23 cellular contexts compared by ENCODE assay signal in genomic region chr12:102462386-102462785, GRCh38. TPM values are rescaled to one million over a fixed set of nuclear protein-coding genes. Genes with fewer than 3 reads are reported as not detected.
DNase-seq lines count a peak whose midpoint lies in the region; ATAC-seq and TF ChIP-seq lines count a peak whose summit lies in the region.
"Had no signal": no experiment of that assay in that cellular context is flagged by ENCODE, and none has a peak within 500 bp of the region (broad histone marks: within the 10 kb centered on the region; RNA-seq: fewer than 3 reads in every experiment).

No MANE protein-coding gene starts in this region.

- H2BK20ac ChIP-seq in IMR-90 (ENCODE audit: low read depth, low read length) = peak overlapping the region; percentile 6; the same call in 1 of the 2 replicates

- no peak overlapping the region for H3K56ac ChIP-seq in IMR-90 (ENCODE audit: extremely low read depth, insufficient read depth, low read length)

- H3K9ac ChIP-seq in IMR-90 (ENCODE audit: low read depth, low read length) (no peak overlapping the region), subcutaneous abdominal adipose tissue (ENCODE audit: low read length in 5 of 5) (no peak overlapping the region)

- H2AK5ac ChIP-seq in IMR-90 (ENCODE audit: low read depth, low read length) = 0 out of 2 replicates have a peak overlapping the region, but pooled peaks have one; percentile 9

- peak overlapping the region; percentile 25; the same call in 1 of the 3 replicates for H2BK15ac ChIP-seq in IMR-90 (ENCODE audit: low read depth, low read length)

- H3K27ac ChIP-seq in left ventricle myocardium inferior (replicated peaks) (peak overlapping the region; percentile 55), IMR-90 (ENCODE audit: insufficient read depth, low read length) (no peak overlapping the region), subcutaneous abdominal adipose tissue (ENCODE audit: low read depth, low read length) (peak overlapping the region; percentile 74)
- H3K27ac ChIP-seq: C4-2B, HL-60, SK-N-MC had no signal

- H3K23ac ChIP-seq in IMR-90 (ENCODE audit: low read depth, low read length) = no peak overlapping the region

- intact Hi-C loops in left ventricle myocardium inferior (cut with micrococcal nuclease) = no loop called here
- intact Hi-C loops in left ventricle myocardium superior (cut with micrococcal nuclease) = no loop called here
- intact Hi-C loops in IMR-90 (cut with micrococcal nuclease) = no loop called here

- no peaks in the 10 kb centered on the region for H4K20me1 ChIP-seq in IMR-90 (ENCODE audit: insufficient read depth, low read length)

- H3K14ac ChIP-seq in IMR-90 (replicated peaks; ENCODE audit: low read depth, low read length) = no peak overlapping the region

- TF ChIP-seq RAD21 in IMR-90 (IDR thresholded peaks at IDR 0.05; ENCODE audit: low read length) = no peak

- POLR2A ChIA-PET in IMR-90 (lab: Charles Lee; ENCODE audit: unreplicated experiment) = no interaction called here

- no peak overlapping the region for H3K4me3 ChIP-seq in left ventricle myocardium inferior
- no peak overlapping the region for H3K4me3 ChIP-seq in IMR-90 (ENCODE audit: insufficient read depth, low read depth, low read length)
- no peak overlapping the region for H3K4me3 ChIP-seq in fibroblast of the aortic adventitia (ENCODE audit: low read depth, low read length)
- H3K4me3 ChIP-seq in subcutaneous abdominal adipose tissue (ENCODE audit: low read depth in 1 of 5, low read length in 5 of 5) = no peak overlapping the region
- H3K4me3 ChIP-seq: SK-N-MC had no signal

- TF ChIP-seq CTCF in left ventricle myocardium inferior (IDR thresholded peaks at IDR 0.05; ENCODE audit: borderline replicate concordance) (no peak), IMR-90 (conservative IDR thresholded peaks at IDR 0.05; ENCODE audit: low read depth, low read length) (no peak), fibroblast of the aortic adventitia (IDR thresholded peaks at IDR 0.05; ENCODE audit: insufficient read depth, low read length) (no peak)

- no peak for DNase-seq in left ventricle myocardium inferior
- no peak for DNase-seq in left ventricle myocardium superior
- DNase-seq in IMR-90 = no peak
- DNase-seq in fibroblast of the aortic adventitia (ENCODE audit: low read depth) = peak; percentile 57
- DNase-seq in mucosa of gallbladder (ENCODE audit: low spot score) = no peak
- DNase-seq in C1 segment of cervical spinal cord (lab: John Stamatoyannopoulos, UW) = no peak
- DNase-seq: DMS79 treated with DMSO at 0.1 percent for 48 hours, Karpas-422, MM.1S, NCI-H1092 treated with DMSO at 0.1 percent for 48 hours, NCI-H1694, NCI-H2107, NCI-H510A, NCI-H748 treated with DMSO at 0.1 percent for 48 hours, SHP77 had no signal

- H4K5ac ChIP-seq in IMR-90 (ENCODE audit: low read depth, low read length) = peak overlapping the region; percentile 48; the same call in 1 of the 2 replicates

- TF ChIP-seq POLR2A in IMR-90 (IDR thresholded peaks at IDR 0.05; ENCODE audit: low read depth, low read length) = no peak

- no TSS peak for BruUV-seq in IMR-90 (replicated peaks; lab: Mats Ljungman, UMichigan)

- H2AK9ac ChIP-seq in IMR-90 (replicated peaks; ENCODE audit: low read depth, low read length, poor library complexity) = no peak overlapping the region

- H3K27me3 ChIP-seq in left ventricle myocardium inferior (ENCODE audit: low read depth) (no peaks in the 10 kb centered on the region), IMR-90 (ENCODE audit: control insufficient read depth, insufficient read depth, low read length) (no peaks in the 10 kb centered on the region), subcutaneous abdominal adipose tissue (ENCODE audit: control insufficient read depth in 5 of 5, insufficient read depth in 4 of 5, low read length in 5 of 5) (no peaks in the 10 kb centered on the region)

- H3K4me1 ChIP-seq in left ventricle myocardium inferior (no peaks in the 10 kb centered on the region), IMR-90 (ENCODE audit: control insufficient read depth, insufficient read depth, low read length) (peaks cover 14% of the 10 kb centered on the region), subcutaneous abdominal adipose tissue (ENCODE audit: control insufficient read depth in 5 of 5, insufficient read depth in 5 of 5, low read length in 5 of 5) (peaks cover 0 to 53% (median 38%) of the 10 kb centered on the region in 5 donors)

- H3K4me2 ChIP-seq in IMR-90 (ENCODE audit: low read depth, low read length) = no peak overlapping the region

- H3K9me1 ChIP-seq in IMR-90 (ENCODE audit: insufficient read depth, low read length) = no peaks in the 10 kb centered on the region

- no CpG with 5 or more reads among the region's 1 CpG for WGBS in IMR-90 (ENCODE audit: extremely low coverage in 2 of 2, insufficient read length in 1 of 2), 2 experiments

- H3K18ac ChIP-seq in IMR-90 (ENCODE audit: low read depth, low read length) = peak overlapping the region; percentile 81; the same call in 1 of the 2 replicates

- in situ Hi-C loops in IMR-90 (cut with MboI; ENCODE audit: low sequenced_read_pairs) = no loop called here

- no peak overlapping the region for H3K4ac ChIP-seq in IMR-90 (ENCODE audit: low read depth, low read length)

- ATAC-seq in left ventricle myocardium superior (no peak), IMR-90 (ENCODE audit: low read depth) (no peak), HG02981 (IDR thresholded peaks at IDR 0.05; ENCODE audit: unreplicated experiment) (no peak)

- no peak overlapping the region for H2AFZ ChIP-seq in IMR-90 (replicated peaks; ENCODE audit: low read length, poor library complexity)

- H3K79me1 ChIP-seq in IMR-90 (ENCODE audit: low read depth in 1 of 2, low read length in 2 of 2) = no peaks in the 10 kb centered on the region

- H4K91ac ChIP-seq in IMR-90 (ENCODE audit: insufficient read depth, low read depth, low read length) = no peak overlapping the region

- dilution Hi-C loops in IMR-90 (cut with HindIII; ENCODE audit: low sequenced_read_pairs, unreplicated experiment) = no loop called here

- peak overlapping the region; percentile 50 for H2BK5ac ChIP-seq in IMR-90 (ENCODE audit: low read depth, low read length, poor library complexity, severe bottlenecking)

- H3K9me3 ChIP-seq in left ventricle myocardium inferior (replicated peaks) = no peaks in the 10 kb centered on the region
- no peaks in the 10 kb centered on the region for H3K9me3 ChIP-seq in IMR-90 (ENCODE audit: control insufficient read depth, insufficient read depth, low read length)
- H3K9me3 ChIP-seq in subcutaneous abdominal adipose tissue (ENCODE audit: control insufficient read depth in 5 of 5, low read length in 5 of 5) = no peaks in the 10 kb centered on the region

- H4K8ac ChIP-seq in IMR-90 (ENCODE audit: low read depth in 2 of 2, low read length in 2 of 2) = no peak overlapping the region

- peak overlapping the region; percentile 25; the same call in 1 of the 2 replicates for H2BK120ac ChIP-seq in IMR-90 (ENCODE audit: low read depth, low read length)

- CTCF ChIA-PET in IMR-90 (lab: Yijun Ruan, JAX) = interaction anchor here (0.6 kb wide), 1 partner anchor 64 kb away, joined by 3 read pairs; no protein-coding TSS in a partner anchor

- H3K36me3 ChIP-seq in left ventricle myocardium inferior (no peaks in the 10 kb centered on the region), IMR-90 (ENCODE audit: control insufficient read depth, insufficient read depth, low read length) (no peaks in the 10 kb centered on the region), subcutaneous abdominal adipose tissue (ENCODE audit: control insufficient read depth in 5 of 5, insufficient read depth in 5 of 5, low read length in 5 of 5) (peaks cover 0 to 13% (median 7%) of the 10 kb centered on the region in 5 donors)

TF ChIP-seq in IMR-90, 13 proteins besides CTCF, POLR2A, EP300 and RAD21 (continues in another document):
- TF ChIP-seq MAZ (IDR thresholded peaks at IDR 0.05; ENCODE audit: borderline replicate concordance, low read depth, low read length) (no peak), RCOR1 (IDR thresholded peaks at IDR 0.05; ENCODE audit: insufficient replicate concordance, low read length) (no peak), CEBPB (IDR thresholded peaks at IDR 0.05; ENCODE audit: low read depth, low read length) (no peak), RFX5 (IDR thresholded peaks at IDR 0.05; ENCODE audit: low read depth, low read length) (no peak), NFE2L2 (IDR thresholded peaks at IDR 0.05; ENCODE audit: low read depth, low read length) (no peak), USF2 (IDR thresholded peaks at IDR 0.05; ENCODE audit: low read depth, low read length) (no peak), SMC3 (IDR thresholded peaks at IDR 0.05; ENCODE audit: low read depth, low read length) (no peak), FOS (IDR thresholded peaks at IDR 0.05; ENCODE audit: low read depth, low read length) (no peak), CHD1 (IDR thresholded peaks at IDR 0.05; ENCODE audit: low read depth, low read length) (no peak), BHLHE40 (IDR thresholded peaks at IDR 0.05; ENCODE audit: low read depth, low read length) (no peak), MAFK (IDR thresholded peaks at IDR 0.05; ENCODE audit: low read depth, low read length) (no peak), ELK1 (IDR thresholded peaks at IDR 0.05; ENCODE audit: borderline replicate concordance, low read depth, low read length) (no peak)

RNA-seq across cellular contexts. Expression of gene IGF1, which starts 18.0 kb away (rescaled TPM):
- total RNA-seq in left ventricle myocardium inferior (5.8 TPM), left ventricle myocardium superior (6.4 TPM), IMR-90 (2012; rRNA removed) (under 0.01 and 0.28 TPM in 2 replicates), fibroblast of the aortic adventitia (ENCODE audit: low replicate concordance) (0.63 and 6.1 TPM in 2 replicates), mucosa of gallbladder (12.0 TPM)
- polyA plus RNA-seq in IMR-90 (2012; rRNA removed) = 0.12 and 0.19 TPM in 2 replicates
- polyA plus RNA-seq in IMR-90 (2012; cell fraction: cytosol; rRNA removed) = 0.19 TPM in 1 of 2 replicates, not detected in the other
- 0.16 TPM in 1 of 2 replicates, not detected in the other for polyA plus RNA-seq in IMR-90 (2012; cell fraction: nucleus; rRNA removed; ENCODE audit: low replicate concordance)
- total RNA-seq: G401, HT1080, RPMI7951 had no signal
